Comparison of ENCODE assay signal across 8 cellular contexts in genomic region chr4:3791910-3792542, GRCh38. TPM values are rescaled to one million over a fixed set of nuclear protein-coding genes. Genes with fewer than 3 reads are reported as not detected.
DNase-seq lines count a peak whose midpoint lies in the region; ATAC-seq and TF ChIP-seq lines count a peak whose summit lies in the region.

No MANE protein-coding gene starts in this region.

- H3K36me3 Mint-ChIP-seq in chondrocyte (ENCODE audit: low read depth), result no peaks in the 10 kb centered on the region

- H3K4me3 Mint-ChIP-seq in chondrocyte (ENCODE audit: unreplicated experiment), result no peak overlapping the region

- H3K9me3 Mint-ChIP-seq in chondrocyte (ENCODE audit: low read depth), result peaks cover 30% of the 10 kb centered on the region

- DNase-seq in ELF-1 (ENCODE audit: low read depth, low spot score), result peak; percentile 90
- peak; percentile 37 for DNase-seq in LNCaP clone FGC (ENCODE audit: low read depth)
- peak; percentile 89 for DNase-seq in chondrocyte (ENCODE audit: low spot score)
- DNase-seq in mucosa of gallbladder (ENCODE audit: low spot score), result peak; percentile 74
- DNase-seq in GM19240 (ENCODE audit: insufficient read length, low spot score), result no peak
- DNase-seq in activated gamma-delta T cell treated with Interleukin-2 at 50 U/mL for 16 hours, result no peak
- no peak for DNase-seq in NCI-H526 treated with DMSO at 0.1 percent for 48 hours (lab: John Stamatoyannopoulos, UW)

- H3K4me1 Mint-ChIP-seq in chondrocyte (ENCODE audit: low read depth), result no peaks in the 10 kb centered on the region

- peaks cover 15% of the 10 kb centered on the region for H3K27me3 Mint-ChIP-seq in chondrocyte (ENCODE audit: low read depth)

- no peak overlapping the region for H3K4me3 ChIP-seq in LNCaP clone FGC (ENCODE audit: low read depth, low read length)

- ATAC-seq in GM18909 (IDR thresholded peaks at IDR 0.05; ENCODE audit: poor library complexity, unreplicated experiment), result no peak

- H3K27ac Mint-ChIP-seq in chondrocyte (ENCODE audit: unreplicated experiment), result no peak overlapping the region

- TF ChIP-seq CTCF in LNCaP clone FGC (IDR thresholded peaks at IDR 0.05; ENCODE audit: control insufficient read depth, extremely low read depth, insufficient read depth), result no peak
- TF ChIP-seq CTCF in chondrocyte (IDR thresholded peaks at IDR 0.05), result no peak

RNA-seq across cellular contexts. Expression of gene ADRA2C, which starts 25.8 kb away (rescaled TPM):
- total RNA-seq in chondrocyte, result 0.99 to 1.6 TPM (median 1.5 TPM) in 3 replicates
- 6.4 TPM for total RNA-seq in mucosa of gallbladder

Comparison
In these comparisons a context has a peak if more than half of its experiments do, and no peak if none do; other contexts are left out.
1. DNase-seq: peak in ELF-1 (single experiment), LNCaP clone FGC (single experiment), chondrocyte (single experiment) and mucosa of gallbladder (single experiment); none in GM19240 (single experiment), activated gamma-delta T cell treated with Interleukin-2 at 50 U/mL for 16 hours (single experiment) and NCI-H526 treated with DMSO at 0.1 percent for 48 hours (single experiment).